In genomic region chr21:46188226-46189212, GRCh38 we compare ENCODE assay signal across 9 cellular contexts. TPM values are rescaled to one million over a fixed set of nuclear protein-coding genes. Genes with fewer than 3 reads are reported as not detected.
DNase-seq lines count a peak whose midpoint lies in the region.
"Had no signal": no experiment of that assay in that cellular context is flagged by ENCODE, and none has a peak within 500 bp of the region (broad histone marks: within the 10 kb centered on the region; RNA-seq: fewer than 3 reads in every experiment).

No MANE protein-coding gene starts in this region.

- intact Hi-C loops in cardiac septum (cut with DNase I), result loop anchor here (2.0 kb wide), 1 partner anchor 40 kb away; the partner anchor contains the start of gene LSS

- DNase-seq in NCI-H1694 treated with DMSO at 0.1 percent for 48 hours (lab: John Stamatoyannopoulos, UW) (peak; percentile 10), NCI-H1694 (lab: John Stamatoyannopoulos, UW) (no peak), SW480 (ENCODE audit: low spot score) (peak; percentile 73), cardiac septum (ENCODE audit: low spot score) (peak; percentile 85), putamen (ENCODE audit: low spot score) (peak; percentile 86), GDM1 (lab: John Stamatoyannopoulos, UW) (no peak)
- DNase-seq in stimulated activated CD4-positive, alpha-beta T cell treated with anti-CD3 and anti-CD28 coated beads, Interleukin-15, amount 100 ng/mL, for 24 hours, result no peak
- no peak for DNase-seq in activated CD4-positive, alpha-beta T cell treated with anti-CD3 and anti-CD28 coated beads, Interleukin-2, amount 50 U/mL, for 48 hours
- DNase-seq: naive B cell had no signal

RNA-seq across cellular contexts. Expression of gene SPATC1L, which starts 4.3 kb away (rescaled TPM):
- total RNA-seq in cardiac septum, result 7.3 TPM

RNA-seq across cellular contexts. Expression of gene FTCD, which starts 33.1 kb away (rescaled TPM):
- 0.83 TPM for total RNA-seq in cardiac septum

RNA-seq across cellular contexts. Expression of gene LSS, which starts 40.1 kb away (rescaled TPM):
- total RNA-seq in cardiac septum, result 34.9 TPM

Comparison
In these comparisons a context has a peak if more than half of its experiments do, and no peak if none do; other contexts are left out.
1. DNase-seq: peak in NCI-H1694 treated with DMSO at 0.1 percent for 48 hours (single experiment), SW480 (single experiment), cardiac septum (single experiment) and putamen (single experiment); none in NCI-H1694 (single experiment), stimulated activated CD4-positive, alpha-beta T cell treated with anti-CD3 and anti-CD28 coated beads, Interleukin-15, amount 100 ng/mL, for 24 hours (single experiment), activated CD4-positive, alpha-beta T cell treated with anti-CD3 and anti-CD28 coated beads, Interleukin-2, amount 50 U/mL, for 48 hours (0 of 2) and GDM1 (single experiment).